8 cellular contexts compared by ENCODE assay signal in genomic region chr2:219159771-219160185, GRCh38. TPM values are rescaled to one million over a fixed set of nuclear protein-coding genes. Genes with fewer than 3 reads are reported as not detected.
A peak's percentile ranks its signal among the peaks of the same experiment; 100 is the strongest.
DNase-seq lines count a peak whose midpoint lies in the region; ATAC-seq and TF ChIP-seq lines count a peak whose summit lies in the region.

No MANE protein-coding gene starts in this region.

- H3K27me3 ChIP-seq in heart left ventricle (no peaks in the 10 kb centered on the region), iPS DF 6.9 (ENCODE audit: control insufficient read depth, insufficient read depth, low read length) (no peaks in the 10 kb centered on the region), suprapubic skin (no peaks in the 10 kb centered on the region)

- no peaks in the 10 kb centered on the region for H3K9me3 Mint-ChIP-seq in T-cell

- POLR2A ChIA-PET in T-cell (lab: Charles Lee), result interaction anchor here (0.6 to 0.8 kb wide), 3 partner anchors 48 to 69 kb away, joined by 3 read pairs; no protein-coding TSS in a partner anchor

- H3K27me3 Mint-ChIP-seq in T-cell, result no peaks in the 10 kb centered on the region

- H3K27ac ChIP-seq in heart left ventricle (peak overlapping the region; percentile 88 to 99 (median 95)), iPS DF 6.9 (ENCODE audit: low read length) (no peak overlapping the region), suprapubic skin (peak overlapping the region; percentile 88)

- 7 to 12% (median 11%) methylated on average over 18 of the region's 18 CpGs for WGBS in heart left ventricle, 4 donors
- no CpG with 5 or more reads among the region's 18 CpGs for WGBS in iPS DF 6.9 (ENCODE audit: insufficient coverage, insufficient read length)
- 11% methylated on average over 18 of the region's 18 CpGs for WGBS in suprapubic skin

- H3K36me3 ChIP-seq in heart left ventricle, result peaks cover 0 to 26% (median 22%) of the 10 kb centered on the region in 9 donors
- H3K36me3 ChIP-seq in iPS DF 6.9 (ENCODE audit: control insufficient read depth, insufficient read depth, low read length), result no peaks in the 10 kb centered on the region
- H3K36me3 ChIP-seq in suprapubic skin, result peaks cover 17% of the 10 kb centered on the region

- H3K27ac Mint-ChIP-seq in T-cell, result peak overlapping the region; percentile 95 to 97

- H3K9me3 ChIP-seq in heart left ventricle, result no peaks in the 10 kb centered on the region
- H3K9me3 ChIP-seq in iPS DF 6.9 (ENCODE audit: control insufficient read depth, insufficient read depth, low read length), result no peaks in the 10 kb centered on the region
- no peaks in the 10 kb centered on the region for H3K9me3 ChIP-seq in suprapubic skin

- intact Hi-C loops in heart left ventricle (cut with DNase I) (loop anchor here (1.0 to 10.0 kb wide), 19 partner anchors 12 to 305 kb away; partner anchors contain the start of genes ZFAND2B (in 4 of the 10), CRYBA2 (in 3 of the 10), DNPEP (in 3 of the 10) and CNPPD1 (in 1 of the 10)), left cardiac atrium (cut with DNase I) (loop anchor here (2.0 to 10.0 kb wide), 5 partner anchors 135 to 285 kb away; partner anchors contain the start of gene CRYBA2 (in 1 of the 2))

- peaks cover 19% of the 10 kb centered on the region for H3K36me3 Mint-ChIP-seq in T-cell

- TF ChIP-seq EP300 in suprapubic skin (IDR thresholded peaks at IDR 0.05), result no peak

- DNase-seq in heart left ventricle (no peak), left cardiac atrium (no peak), T-cell (no peak), iPS DF 6.9 (ENCODE audit: low read depth, low spot score) (no peak), suprapubic skin (ENCODE audit: low spot score in 2 of 2) (no peak), NAMALWA (ENCODE audit: low spot score) (no peak)
- DNase-seq in activated effector memory CD4-positive, alpha-beta T cell treated with Interleukin-2 at 50 U/mL for 16 hours, result no peak

- peak overlapping the region; percentile 42 to 88 (median 68) for H3K4me3 ChIP-seq in heart left ventricle
- H3K4me3 ChIP-seq in iPS DF 6.9 (ENCODE audit: low read length), result peak overlapping the region; percentile 71; the same call in 1 of the 2 replicates
- peak overlapping the region; percentile 68 for H3K4me3 ChIP-seq in suprapubic skin

- ATAC-seq in heart left ventricle (no peak), left cardiac atrium (no peak), T-cell (replicated peaks in 1 of 4) (no peak), HG02840 (IDR thresholded peaks at IDR 0.05; ENCODE audit: low FRiP score, unreplicated experiment) (no peak)

- TF ChIP-seq CTCF in heart left ventricle (IDR thresholded peaks at IDR 0.05) (no peak), suprapubic skin (IDR thresholded peaks at IDR 0.05) (no peak)

- H3K4me1 Mint-ChIP-seq in T-cell, result peaks cover 16 to 31% (median 22%) of the 10 kb centered on the region in 3 donors

- peak overlapping the region; percentile 86 to 94 (median 88) for H3K4me3 Mint-ChIP-seq in T-cell

- H3K4me1 ChIP-seq in heart left ventricle, result peaks cover 0 to 15% (median 10%) of the 10 kb centered on the region in 12 donors
- peaks cover 2% of the 10 kb centered on the region; the same call in 1 of the 2 replicates for H3K4me1 ChIP-seq in iPS DF 6.9 (ENCODE audit: control insufficient read depth, insufficient read depth, low read length)
- peaks cover 10% of the 10 kb centered on the region for H3K4me1 ChIP-seq in suprapubic skin

- CTCF ChIA-PET in T-cell (lab: Charles Lee), result interaction anchor here (0.7 to 3.0 kb wide), 18 partner anchors 10 to 304 kb away, joined by 3 to 39 read pairs (median 6); partner anchors contain the start of genes CNPPD1 (in 2 of the 2), ANKZF1 (in 1 of the 2), ATG9A (in 1 of the 2) and DNAJB2 (in 1 of the 2)

- TF ChIP-seq POLR2A in heart left ventricle (IDR thresholded peaks at IDR 0.05) (no peak), suprapubic skin (IDR thresholded peaks at IDR 0.05) (no peak)

RNA-seq across cellular contexts. Expression of gene NHEJ1, which starts 0.8 kb away (rescaled TPM):
- total RNA-seq in heart left ventricle (10 to 100 TPM in 1 of 9 donors, 1 to 10 TPM in 8; 4.6 to 13.2 (median 8.0) TPM), left cardiac atrium (1 to 10 TPM; 4.7 to 6.9 TPM), T-cell (10 to 100 TPM; 17.3 to 21.1 (median 18.2) TPM), suprapubic skin (10 to 100 TPM; 15.7 to 19.2 (median 18.3) TPM)
- polyA plus RNA-seq in heart left ventricle, result 10 to 100 TPM in 1 of 2 donors, 1 to 10 TPM in 1; 3.7 to 17.0 TPM

RNA-seq across cellular contexts. Expression of gene SLC23A3, which starts 10.1 kb away (rescaled TPM):
- total RNA-seq in heart left ventricle, result under 1 TPM in 8 of 9 donors, not detected in 1; 0.12 to 0.92 (median 0.44) TPM
- polyA plus RNA-seq in heart left ventricle, result under 1 TPM; 0.17 to 0.84 TPM
- under 1 TPM; 0.47 to 0.50 TPM for total RNA-seq in left cardiac atrium
- total RNA-seq in T-cell, result 1 to 10 TPM in 3 of 5 donors, under 1 TPM in 2; 0.54 to 8.7 (median 5.1) TPM
- total RNA-seq in suprapubic skin, result 10 to 100 TPM in 1 of 4 donors, 1 to 10 TPM in 3; 2.4 to 12.6 (median 3.2) TPM

RNA-seq across cellular contexts. Expression of gene CNPPD1, which starts 16.9 kb away (rescaled TPM):
- total RNA-seq in heart left ventricle, result 10 to 100 TPM; 40.1 to 81.8 (median 57.2) TPM
- 100 to 1,000 TPM in 1 of 2 donors, 10 to 100 TPM in 1; 37.3 to 118 TPM for polyA plus RNA-seq in heart left ventricle
- 10 to 100 TPM; 46.9 to 56.9 TPM for total RNA-seq in left cardiac atrium
- 10 to 100 TPM; 49.2 to 89.5 (median 83.2) TPM for total RNA-seq in T-cell
- 10 to 100 TPM; 44.9 to 70.3 (median 53.0) TPM for total RNA-seq in suprapubic skin

RNA-seq across cellular contexts. Expression of gene RETREG2, which starts 18.3 kb away (rescaled TPM):
- total RNA-seq in heart left ventricle (10 to 100 TPM; 28.3 to 55.8 (median 38.2) TPM), left cardiac atrium (10 to 100 TPM; 43.4 to 46.0 TPM), T-cell (100 to 1,000 TPM in 3 of 5 donors, 10 to 100 TPM in 2; 85.2 to 131 (median 109) TPM), suprapubic skin (100 to 1,000 TPM in 2 of 4 donors, 10 to 100 TPM in 2; 61.0 to 106 (median 91.9) TPM)
- polyA plus RNA-seq in heart left ventricle, result 10 to 100 TPM; 13.4 to 56.0 TPM

RNA-seq across cellular contexts. Expression of gene ZFAND2B, which starts 46.8 kb away (rescaled TPM):
- total RNA-seq in heart left ventricle (10 to 100 TPM; 13.9 to 32.3 (median 23.5) TPM), left cardiac atrium (10 to 100 TPM; 21.2 to 26.5 TPM), T-cell (10 to 100 TPM; 61.7 to 91.6 (median 85.6) TPM), suprapubic skin (10 to 100 TPM; 48.1 to 84.7 (median 64.4) TPM)
- polyA plus RNA-seq in heart left ventricle, result 10 to 100 TPM; 17.6 to 35.7 TPM
